In genomic region chr1:150576367-150576711, GRCh38 we compare ENCODE assay signal across 9 cellular contexts. TPM values are rescaled to one million over a fixed set of nuclear protein-coding genes. Genes with fewer than 3 reads are reported as not detected.
A peak's percentile ranks its signal among the peaks of the same experiment; 100 is the strongest.
DNase-seq lines count a peak whose midpoint lies in the region; ATAC-seq and TF ChIP-seq lines count a peak whose summit lies in the region.
"Had no signal": no experiment of that assay in that cellular context is flagged by ENCODE, and none has a peak within 500 bp of the region (broad histone marks: within the 10 kb centered on the region; RNA-seq: fewer than 3 reads in every experiment).

No MANE protein-coding gene starts in this region.

- H3K4me3 Mint-ChIP-seq in activated CD4-positive, alpha-beta T cell treated with anti-CD3 and anti-CD28 coated beads for 36 hours, result peak overlapping the region; percentile 95
- H3K4me3 Mint-ChIP-seq in activated naive CD8-positive, alpha-beta T cell treated with anti-CD3 and anti-CD28 coated beads for 36 hours, result peak overlapping the region; percentile 99

- peaks cover 5 to 56% (median 54%) of the 10 kb centered on the region in 5 donors for H3K4me1 ChIP-seq in subcutaneous abdominal adipose tissue (ENCODE audit: control insufficient read depth in 5 of 5, insufficient read depth in 5 of 5, low read length in 5 of 5)

- peaks cover 83% of the 10 kb centered on the region for H3K36me3 Mint-ChIP-seq in activated CD4-positive, alpha-beta T cell treated with anti-CD3 and anti-CD28 coated beads for 36 hours (ENCODE audit: low read depth)
- peaks cover 77% of the 10 kb centered on the region for H3K36me3 Mint-ChIP-seq in activated naive CD8-positive, alpha-beta T cell treated with anti-CD3 and anti-CD28 coated beads for 36 hours

- TF ChIP-seq CTCF in kidney epithelial cell (IDR thresholded peaks at IDR 0.05; ENCODE audit: insufficient read depth, low read length, poor library complexity, severe bottlenecking), result no peak

- no peak for DNase-seq in activated CD4-positive, alpha-beta T cell treated with anti-CD3 and anti-CD28 coated beads for 36 hours
- DNase-seq in activated CD4-positive, alpha-beta T cell treated with anti-CD3 and anti-CD28 coated beads for 1 hour, result no peak
- DNase-seq in activated naive CD8-positive, alpha-beta T cell treated with anti-CD3 and anti-CD28 coated beads for 36 hours, result no peak
- DNase-seq in kidney epithelial cell (ENCODE audit: low read depth), result no peak
- DNase-seq in nucleus accumbens (lab: John Stamatoyannopoulos, UW), result no peak
- DNase-seq in stimulated activated CD4-positive, alpha-beta T cell treated with anti-CD3 and anti-CD28 coated beads, Interleukin-4, amount 100 ng/mL, for 1 hour, result no peak
- DNase-seq: activated CD4-positive, alpha-beta T cell treated with anti-CD3 and anti-CD28 coated beads for 4 hours had no signal

- H3K27ac Mint-ChIP-seq in activated CD4-positive, alpha-beta T cell treated with anti-CD3 and anti-CD28 coated beads for 36 hours, result peak overlapping the region; percentile 98
- H3K27ac Mint-ChIP-seq in activated naive CD8-positive, alpha-beta T cell treated with anti-CD3 and anti-CD28 coated beads for 36 hours, result peak overlapping the region; percentile 75

- POLR2A ChIA-PET in activated CD4-positive, alpha-beta T cell treated with anti-CD3 and anti-CD28 coated beads for 36 hours (lab: Charles Lee), result interaction anchor here (0.6 to 11.8 kb wide), 6 partner anchors 7 to 482 kb away, joined by 3 to 333 read pairs (median 30); partner anchors contain the start of genes ENSA and RPRD2

- H3K27me3 ChIP-seq in kidney epithelial cell (ENCODE audit: control insufficient read depth, insufficient read depth, low read length) (no peaks in the 10 kb centered on the region), subcutaneous abdominal adipose tissue (ENCODE audit: control insufficient read depth in 5 of 5, insufficient read depth in 4 of 5, low read length in 5 of 5) (no peaks in the 10 kb centered on the region)

- peak overlapping the region; percentile 95 to 100 (median 99) for H3K9ac ChIP-seq in subcutaneous abdominal adipose tissue (ENCODE audit: low read length in 5 of 5)

- peaks cover 46% of the 10 kb centered on the region for H3K4me1 Mint-ChIP-seq in activated CD4-positive, alpha-beta T cell treated with anti-CD3 and anti-CD28 coated beads for 36 hours
- H3K4me1 Mint-ChIP-seq in activated naive CD8-positive, alpha-beta T cell treated with anti-CD3 and anti-CD28 coated beads for 36 hours, result peaks cover 52% of the 10 kb centered on the region

- H3K9me3 ChIP-seq in subcutaneous abdominal adipose tissue (ENCODE audit: control insufficient read depth in 5 of 5, low read length in 5 of 5), result no peaks in the 10 kb centered on the region

- intact Hi-C loops in activated CD4-positive, alpha-beta T cell treated with anti-CD3 and anti-CD28 coated beads for 36 hours (cut with DNase I, micrococcal nuclease), result loop anchor here in 1 of 2 experiments (5.0 kb wide), 3 partner anchors 351 to 706 kb away; partner anchors contain the start of genes SETDB1 and ZNF687

- CTCF ChIA-PET in activated CD4-positive, alpha-beta T cell treated with anti-CD3 and anti-CD28 coated beads for 36 hours (lab: Charles Lee), result interaction anchor here (0.6 to 26.4 kb wide), 4 partner anchors 12 to 735 kb away, joined by 3 to 461 read pairs (median 121); partner anchors contain the start of gene ENSA

- peaks cover 8% of the 10 kb centered on the region for H3K36me3 ChIP-seq in kidney epithelial cell (ENCODE audit: control insufficient read depth, insufficient read depth, low read length)
- H3K36me3 ChIP-seq in subcutaneous abdominal adipose tissue (ENCODE audit: control insufficient read depth in 5 of 5, insufficient read depth in 5 of 5, low read length in 5 of 5), result peaks cover 45 to 60% (median 54%) of the 10 kb centered on the region in 5 donors

- H3K27me3 Mint-ChIP-seq in activated CD4-positive, alpha-beta T cell treated with anti-CD3 and anti-CD28 coated beads for 36 hours, result no peaks in the 10 kb centered on the region
- H3K27me3 Mint-ChIP-seq in activated naive CD8-positive, alpha-beta T cell treated with anti-CD3 and anti-CD28 coated beads for 36 hours, result peaks cover 4% of the 10 kb centered on the region

- peak overlapping the region; percentile 99 for H3K4me3 ChIP-seq in kidney epithelial cell (ENCODE audit: low read depth, low read length)
- peak overlapping the region; percentile 88 to 100 (median 98) for H3K4me3 ChIP-seq in subcutaneous abdominal adipose tissue (ENCODE audit: low read depth in 1 of 5, low read length in 5 of 5)

- no peaks in the 10 kb centered on the region for H3K9me3 Mint-ChIP-seq in activated CD4-positive, alpha-beta T cell treated with anti-CD3 and anti-CD28 coated beads for 36 hours (ENCODE audit: low read depth)
- peaks cover 3% of the 10 kb centered on the region for H3K9me3 Mint-ChIP-seq in activated naive CD8-positive, alpha-beta T cell treated with anti-CD3 and anti-CD28 coated beads for 36 hours

- peak overlapping the region; percentile 99 for H3K27ac ChIP-seq in subcutaneous abdominal adipose tissue (ENCODE audit: low read depth, low read length)

- no peak for ATAC-seq in activated CD4-positive, alpha-beta T cell treated with anti-CD3 and anti-CD28 coated beads for 36 hours
- no peak for ATAC-seq in HG02759 (IDR thresholded peaks at IDR 0.05; ENCODE audit: unreplicated experiment)

RNA-seq across cellular contexts. Expression of gene MCL1, which starts 3.1 kb away (rescaled TPM):
- 100 to 1,000 TPM; 185 to 265 TPM for total RNA-seq in activated CD4-positive, alpha-beta T cell treated with anti-CD3 and anti-CD28 coated beads for 36 hours
- 100 to 1,000 TPM; 209 to 217 TPM for total RNA-seq in activated naive CD8-positive, alpha-beta T cell treated with anti-CD3 and anti-CD28 coated beads for 36 hours
- 206 and 222 TPM in 2 replicates for total RNA-seq in kidney epithelial cell

RNA-seq across cellular contexts. Expression of gene ADAMTSL4, which starts 27.1 kb away (rescaled TPM):
- total RNA-seq in activated CD4-positive, alpha-beta T cell treated with anti-CD3 and anti-CD28 coated beads for 36 hours, result under 1 TPM; 0.28 to 0.59 TPM
- total RNA-seq in activated naive CD8-positive, alpha-beta T cell treated with anti-CD3 and anti-CD28 coated beads for 36 hours, result under 1 TPM; 0.06 to 0.10 TPM
- 0.46 and 1.7 TPM in 2 replicates for total RNA-seq in kidney epithelial cell

RNA-seq across cellular contexts. Expression of gene ENSA, which starts 53.1 kb away (rescaled TPM):
- 100 to 1,000 TPM; 197 to 240 TPM for total RNA-seq in activated CD4-positive, alpha-beta T cell treated with anti-CD3 and anti-CD28 coated beads for 36 hours
- total RNA-seq in activated naive CD8-positive, alpha-beta T cell treated with anti-CD3 and anti-CD28 coated beads for 36 hours, result 100 to 1,000 TPM; 195 to 214 TPM
- total RNA-seq in kidney epithelial cell, result 80.9 and 178 TPM in 2 replicates
